In genomic region chr10:86062647-86063145, GRCh38 we compare ENCODE assay signal across 33 cellular contexts.
"Had no signal": no experiment of that assay in that cellular context is flagged by ENCODE, and none has a peak within 500 bp of the region (broad histone marks: within the 10 kb centered on the region; RNA-seq: fewer than 3 reads in every experiment).

No MANE protein-coding gene starts in this region.

- H3K36me3 Mint-ChIP-seq: activated naive CD4-positive, alpha-beta T cell treated with anti-CD3 and anti-CD28 coated beads, Interleukin-2, amount 50 U/mL, for 24 hours; activated naive CD8-positive, alpha-beta T cell treated with anti-CD3 and anti-CD28 coated beads, Interleukin-2, amount 10 ng/mL, durations not matched to agents 7 days and 5 days had no signal

- H3K4me3 Mint-ChIP-seq: activated CD4-positive, alpha-beta memory T cell treated with anti-CD3 and anti-CD28 coated beads, Interleukin-2, amount 10 ng/mL, durations not matched to agents 7 days and 5 days; activated naive CD4-positive, alpha-beta T cell treated with anti-CD3 and anti-CD28 coated beads, Interleukin-2, amount 50 U/mL, for 24 hours; activated naive CD8-positive, alpha-beta T cell treated with anti-CD3 and anti-CD28 coated beads, Interleukin-2, amount 10 ng/mL, durations not matched to agents 7 days and 5 days; activated T-cell treated with anti-CD3 and anti-CD28 coated beads, Interleukin-2, amount 50 U/mL, for 24 hours had no signal

- ATAC-seq: body of pancreas, Right ventricle myocardium inferior had no signal

- H3K4me1 Mint-ChIP-seq: activated CD4-positive, alpha-beta memory T cell treated with anti-CD3 and anti-CD28 coated beads, Interleukin-2, amount 10 ng/mL, durations not matched to agents 7 days and 5 days; activated naive CD4-positive, alpha-beta T cell treated with anti-CD3 and anti-CD28 coated beads, Interleukin-2, amount 50 U/mL, for 24 hours; activated naive CD8-positive, alpha-beta T cell treated with anti-CD3 and anti-CD28 coated beads, Interleukin-2, amount 10 ng/mL, durations not matched to agents 7 days and 5 days had no signal

- H3K4me2 ChIP-seq: PC-9 had no signal

- H3K36me3 ChIP-seq: breast epithelium, MG63, SJCRH30, WERI-Rb-1 had no signal

- H3K27ac ChIP-seq: body of pancreas, breast epithelium, PC-9, RWPE1, SJCRH30, SK-N-MC, WERI-Rb-1 had no signal

- H3K4me1 ChIP-seq: body of pancreas, breast epithelium, SJCRH30 had no signal

- DNase-seq: activated CD4-positive, alpha-beta memory T cell treated with anti-CD3 and anti-CD28 coated beads, Interleukin-2, amount 10 ng/mL, durations not matched to agents 7 days and 5 days; activated CD4-positive, alpha-beta T cell treated with anti-CD3 and anti-CD28 coated beads for 1 hour; activated CD4-positive, alpha-beta T cell treated with anti-CD3 and anti-CD28 coated beads for 48 hours; activated CD4-positive, CD25-positive, alpha-beta regulatory T cell; activated CD8-positive, alpha-beta memory T cell treated with anti-CD3 and anti-CD28 coated beads for 24 hours; activated gamma-delta T cell; activated naive CD4-positive, alpha-beta T cell treated with Interleukin-2 at 50 U/mL for 16 hours; activated naive CD8-positive, alpha-beta T cell treated with anti-CD3 and anti-CD28 coated beads, Interleukin-2, amount 10 ng/mL, durations not matched to agents 7 days and 5 days; activated T-cell treated with anti-CD3 and anti-CD28 coated beads, Interleukin-2, amount 50 U/mL, for 24 hours; amygdala; body of pancreas; caudate nucleus; Kasumi-1; KG1; MG63; NCI-H1048; NCI-H1105 treated with DMSO at 0.1 percent for 48 hours; NCI-H1436; NCI-H2029; NCI-H345; NCI-H526; NCI-H748 treated with DMSO at 0.1 percent for 48 hours; NK-92 treated with Interleukin-12 subunit alpha and Interleukin-12 subunit beta, amount 100 ng/mL, for 24 hours; PC-9; SJCRH30; T1000; WERI-Rb-1 had no signal

- H3K9me3 Mint-ChIP-seq: activated CD4-positive, alpha-beta memory T cell treated with anti-CD3 and anti-CD28 coated beads, Interleukin-2, amount 10 ng/mL, durations not matched to agents 7 days and 5 days; activated naive CD4-positive, alpha-beta T cell treated with anti-CD3 and anti-CD28 coated beads, Interleukin-2, amount 50 U/mL, for 24 hours; activated naive CD8-positive, alpha-beta T cell treated with anti-CD3 and anti-CD28 coated beads, Interleukin-2, amount 10 ng/mL, durations not matched to agents 7 days and 5 days; activated T-cell treated with anti-CD3 and anti-CD28 coated beads, Interleukin-2, amount 50 U/mL, for 24 hours; activated T-helper 2 cell treated with anti-CD3 and anti-CD28 coated beads, Interferon-gamma antibody, Interleukin-2, Interleukin-4, amounts not matched to agents 10 μg/mL and 5 μg/mL and 100 μg/mL, durations not matched to agents 14 hours and 24 hours and 36 hours had no signal

- H2AFZ ChIP-seq: PC-9 had no signal

- H3K9me3 ChIP-seq: body of pancreas, breast epithelium, MG63, SJCRH30 had no signal

- H3K4me3 ChIP-seq: body of pancreas, breast epithelium, MG63, PC-9, SJCRH30, SK-N-MC had no signal

- H3K27me3 ChIP-seq: body of pancreas, breast epithelium, MG63, SJCRH30 had no signal

- H3K27ac Mint-ChIP-seq: activated CD4-positive, alpha-beta memory T cell treated with anti-CD3 and anti-CD28 coated beads, Interleukin-2, amount 10 ng/mL, durations not matched to agents 7 days and 5 days; activated naive CD4-positive, alpha-beta T cell treated with anti-CD3 and anti-CD28 coated beads, Interleukin-2, amount 50 U/mL, for 24 hours; activated naive CD8-positive, alpha-beta T cell treated with anti-CD3 and anti-CD28 coated beads, Interleukin-2, amount 10 ng/mL, durations not matched to agents 7 days and 5 days; activated T-cell treated with anti-CD3 and anti-CD28 coated beads, Interleukin-2, amount 50 U/mL, for 24 hours; activated T-helper 2 cell treated with anti-CD3 and anti-CD28 coated beads, Interferon-gamma antibody, Interleukin-2, Interleukin-4, amounts not matched to agents 10 μg/mL and 5 μg/mL and 100 μg/mL, durations not matched to agents 14 hours and 24 hours and 36 hours had no signal
